ENCODE assay signal across 8 cellular contexts in the genomic region with DNA sequence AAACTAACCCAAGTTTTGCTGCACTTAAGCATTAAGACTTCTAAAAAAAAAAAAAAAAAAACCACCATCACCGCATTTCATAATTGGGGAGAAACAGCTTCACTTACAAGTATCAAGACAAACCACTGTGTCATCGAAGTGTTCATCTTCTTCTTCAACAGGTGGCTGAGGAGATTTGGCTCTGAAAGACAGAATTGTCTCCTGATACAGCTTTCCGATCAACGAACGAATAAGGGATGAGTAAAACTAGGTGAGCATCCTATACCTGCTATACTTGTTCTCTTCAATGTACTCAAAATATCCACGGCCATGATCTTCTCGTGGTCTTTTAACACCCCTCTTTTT. TPM values are rescaled to one million over a fixed set of nuclear protein-coding genes. Genes with fewer than 3 reads are reported as not detected.
DNase-seq lines count a peak whose midpoint lies in the region; ATAC-seq and FAIRE-seq lines count a peak whose summit lies in the region.

No MANE protein-coding gene starts in this region.

- POLR2A ChIA-PET in activated CD4-positive, alpha-beta T cell treated with anti-CD3 and anti-CD28 coated beads, Interleukin-2, amount 10 ng/mL, durations not matched to agents 7 days and 5 days (lab: Charles Lee), result no interaction called here

- ATAC-seq in HG03442 (IDR thresholded peaks at IDR 0.05; ENCODE audit: unreplicated experiment) (no peak), GM21529 (IDR thresholded peaks at IDR 0.05; ENCODE audit: unreplicated experiment) (no peak)

- no peak for DNase-seq in activated CD4-positive, alpha-beta T cell treated with anti-CD3 and anti-CD28 coated beads, Interleukin-2, amount 10 ng/mL, durations not matched to agents 7 days and 5 days
- no peak for DNase-seq in activated CD4-positive, alpha-beta T cell treated with anti-CD3 and anti-CD28 coated beads for 48 hours
- no peak for DNase-seq in T-helper 2 cell treated with Interferon-gamma antibody and Interleukin-4, amounts not matched to agents 5 μg/mL and 100 μg/mL, for 36 hours (ENCODE audit: low spot score)
- peak; percentile 29 for DNase-seq in glomerular visceral epithelial cell (ENCODE audit: extremely low spot score)
- peak; percentile 38 for DNase-seq in small intestine
- no peak for DNase-seq in stimulated activated CD4-positive, alpha-beta T cell treated with anti-CD3 and anti-CD28 coated beads, Interleukin-12 subunit alpha, Interleukin-12 subunit beta, amount 100 ng/mL, for 4 hours

- peak overlapping the region; percentile 83 to 93 for H3K27ac ChIP-seq in small intestine (ENCODE audit: low read depth in 1 of 2, low read length in 1 of 2)

- H3K4me1 ChIP-seq in small intestine (ENCODE audit: control insufficient read depth in 2 of 2, insufficient read depth in 1 of 2, low read depth in 1 of 2, low read length in 1 of 2), result peaks cover 4 to 7% of the 10 kb centered on the region in 2 donors

- no peaks in the 10 kb centered on the region for H3K9me3 Mint-ChIP-seq in activated CD4-positive, alpha-beta T cell treated with anti-CD3 and anti-CD28 coated beads, Interleukin-2, amount 10 ng/mL, durations not matched to agents 7 days and 5 days
- no peaks in the 10 kb centered on the region for H3K9me3 Mint-ChIP-seq in T-helper 2 cell treated with Interferon-gamma antibody and Interleukin-4, amounts not matched to agents 5 μg/mL and 100 μg/mL, for 36 hours

- H3K4me3 ChIP-seq in small intestine (ENCODE audit: low read depth in 1 of 2, low read length in 2 of 2), result peak overlapping the region; percentile 81 to 83

- H3K9me3 ChIP-seq in small intestine (ENCODE audit: control insufficient read depth, low read depth), result no peaks in the 10 kb centered on the region

- H3K27ac Mint-ChIP-seq in activated CD4-positive, alpha-beta T cell treated with anti-CD3 and anti-CD28 coated beads, Interleukin-2, amount 10 ng/mL, durations not matched to agents 7 days and 5 days, result peak overlapping the region; percentile 92
- peak overlapping the region; percentile 91 for H3K27ac Mint-ChIP-seq in T-helper 2 cell treated with Interferon-gamma antibody and Interleukin-4, amounts not matched to agents 5 μg/mL and 100 μg/mL, for 36 hours

- CTCF ChIA-PET in activated CD4-positive, alpha-beta T cell treated with anti-CD3 and anti-CD28 coated beads, Interleukin-2, amount 10 ng/mL, durations not matched to agents 7 days and 5 days (lab: Charles Lee), result interaction anchor here (1.2 to 7.7 kb wide), 3 partner anchors 10 to 1128 kb away, joined by 3 to 76 read pairs (median 9); partner anchors contain the start of gene COX20

- peaks cover 5 to 16% of the 10 kb centered on the region in 2 donors for H3K36me3 ChIP-seq in small intestine (ENCODE audit: control insufficient read depth in 2 of 2, insufficient read depth in 2 of 2, low read length in 2 of 2)

- 0% methylated on average over 7 of the region's 7 CpGs for WGBS in small intestine, 3 donors

- peak overlapping the region; percentile 82 for H3K4me3 Mint-ChIP-seq in activated CD4-positive, alpha-beta T cell treated with anti-CD3 and anti-CD28 coated beads, Interleukin-2, amount 10 ng/mL, durations not matched to agents 7 days and 5 days
- peak overlapping the region; percentile 89 for H3K4me3 Mint-ChIP-seq in T-helper 2 cell treated with Interferon-gamma antibody and Interleukin-4, amounts not matched to agents 5 μg/mL and 100 μg/mL, for 36 hours

- no peaks in the 10 kb centered on the region for H3K27me3 Mint-ChIP-seq in activated CD4-positive, alpha-beta T cell treated with anti-CD3 and anti-CD28 coated beads, Interleukin-2, amount 10 ng/mL, durations not matched to agents 7 days and 5 days
- H3K27me3 Mint-ChIP-seq in T-helper 2 cell treated with Interferon-gamma antibody and Interleukin-4, amounts not matched to agents 5 μg/mL and 100 μg/mL, for 36 hours (ENCODE audit: low read depth), result no peaks in the 10 kb centered on the region

- H3K36me3 Mint-ChIP-seq in activated CD4-positive, alpha-beta T cell treated with anti-CD3 and anti-CD28 coated beads, Interleukin-2, amount 10 ng/mL, durations not matched to agents 7 days and 5 days (ENCODE audit: low read depth), result peaks cover 55% of the 10 kb centered on the region
- H3K36me3 Mint-ChIP-seq in T-helper 2 cell treated with Interferon-gamma antibody and Interleukin-4, amounts not matched to agents 5 μg/mL and 100 μg/mL, for 36 hours (ENCODE audit: low read depth), result peaks cover 55% of the 10 kb centered on the region

- no peak for FAIRE-seq in small intestine (lab: Jason Lieb, UNC)

- H3K4me1 Mint-ChIP-seq in activated CD4-positive, alpha-beta T cell treated with anti-CD3 and anti-CD28 coated beads, Interleukin-2, amount 10 ng/mL, durations not matched to agents 7 days and 5 days, result peaks cover 59% of the 10 kb centered on the region
- H3K4me1 Mint-ChIP-seq in T-helper 2 cell treated with Interferon-gamma antibody and Interleukin-4, amounts not matched to agents 5 μg/mL and 100 μg/mL, for 36 hours (ENCODE audit: low read depth), result peaks cover 51% of the 10 kb centered on the region

- no peaks in the 10 kb centered on the region for H3K27me3 ChIP-seq in small intestine (ENCODE audit: control insufficient read depth in 2 of 2, insufficient read depth in 2 of 2, low read length in 2 of 2)

RNA-seq across cellular contexts. Expression of gene HNRNPU, which starts 2.0 kb away (rescaled TPM):
- total RNA-seq in activated CD4-positive, alpha-beta T cell treated with anti-CD3 and anti-CD28 coated beads, Interleukin-2, amount 10 ng/mL, durations not matched to agents 7 days and 5 days, result 100 to 1,000 TPM; 425 to 469 TPM
- polyA plus RNA-seq in small intestine, result 100 to 1,000 TPM in 2 of 3 donors, 10 to 100 TPM in 1; 84.8 to 194 (median 109) TPM

RNA-seq across cellular contexts. Expression of gene COX20, which starts 26.9 kb away (rescaled TPM):
- total RNA-seq in activated CD4-positive, alpha-beta T cell treated with anti-CD3 and anti-CD28 coated beads, Interleukin-2, amount 10 ng/mL, durations not matched to agents 7 days and 5 days, result 10 to 100 TPM; 29.8 to 32.9 TPM
- 10 to 100 TPM; 37.1 to 66.9 (median 47.8) TPM for polyA plus RNA-seq in small intestine

Comparison
In these comparisons a context has a peak if more than half of its experiments do, and no peak if none do; other contexts are left out.
1. DNase-seq: peak in glomerular visceral epithelial cell (single experiment) and small intestine (single experiment); none in activated CD4-positive, alpha-beta T cell treated with anti-CD3 and anti-CD28 coated beads, Interleukin-2, amount 10 ng/mL, durations not matched to agents 7 days and 5 days (single experiment), activated CD4-positive, alpha-beta T cell treated with anti-CD3 and anti-CD28 coated beads for 48 hours (single experiment), T-helper 2 cell treated with Interferon-gamma antibody and Interleukin-4, amounts not matched to agents 5 μg/mL and 100 μg/mL, for 36 hours (single experiment) and stimulated activated CD4-positive, alpha-beta T cell treated with anti-CD3 and anti-CD28 coated beads, Interleukin-12 subunit alpha, Interleukin-12 subunit beta, amount 100 ng/mL, for 4 hours (single experiment).